11 cellular contexts compared by ENCODE assay signal in genomic region chr2:47057732-47058012, GRCh38.
DNase-seq lines count a peak whose midpoint lies in the region; ATAC-seq, FAIRE-seq and TF ChIP-seq lines count a peak whose summit lies in the region.
"Had no signal": no experiment of that assay in that cellular context is flagged by ENCODE, and none has a peak within 500 bp of the region (broad histone marks: within the 10 kb centered on the region; RNA-seq: fewer than 3 reads in every experiment).

No MANE protein-coding gene starts in this region.

- DNase-seq in BE2C, result no peak
- DNase-seq in H1 (ENCODE audit: low read depth in 1 of 2, low spot score in 2 of 2), result no peak
- no peak for DNase-seq in globus pallidus (ENCODE audit: low spot score)
- no peak for DNase-seq in DMS79 (lab: John Stamatoyannopoulos, UW)
- DNase-seq in NCI-H345 (lab: John Stamatoyannopoulos, UW), result no peak
- DNase-seq: mesendoderm, RPMI8226 had no signal

- no peak overlapping the region for H2AFZ ChIP-seq in H1 (ENCODE audit: low read length)
- H2AFZ ChIP-seq in parathyroid adenoma, result no peak overlapping the region

- no peak overlapping the region for H2BK120ac ChIP-seq in H1 (replicated peaks; ENCODE audit: low read depth, low read length)

- FAIRE-seq in H1 (lab: Jason Lieb, UNC), result no peak
- FAIRE-seq: endothelial cell of umbilical vein had no signal

- no peaks in the 10 kb centered on the region for H3K9me3 Mint-ChIP-seq in IgD-negative memory B cell

- H3K4me1 ChIP-seq in BE2C, result peaks cover 69% of the 10 kb centered on the region
- peaks cover 3 to 19% (median 9%) of the 10 kb centered on the region in 4 experiments for H3K4me1 ChIP-seq in H1 (replicated peaks in 1 of 4; ENCODE audit: control insufficient read depth in 3 of 4, insufficient read depth in 4 of 4, low read length in 3 of 4)
- peaks cover 4% of the 10 kb centered on the region for H3K4me1 ChIP-seq in parathyroid adenoma

- peaks cover 6% of the 10 kb centered on the region for H3K36me3 Mint-ChIP-seq in IgD-negative memory B cell

- no peaks in the 10 kb centered on the region for H3K23me2 ChIP-seq in H1 (ENCODE audit: low read depth, low read length)

- no peak overlapping the region for H3K14ac ChIP-seq in H1 (ENCODE audit: insufficient read length)

- H3K79me2 ChIP-seq in H1 (ENCODE audit: control insufficient read depth in 1 of 2, insufficient read depth in 2 of 2, low read length in 2 of 2) (no peaks in the 10 kb centered on the region), parathyroid adenoma (no peaks in the 10 kb centered on the region)

- H2AK5ac ChIP-seq in H1 (ENCODE audit: low read depth, low read length), result peak overlapping the region; percentile 58; the same call in 1 of the 2 replicates

- no peak for TF ChIP-seq POLR2A in H1 (IDR thresholded peaks at IDR 0.05; ENCODE audit: control extremely low read depth in 1 of 2, low read depth in 2 of 2, low read length in 2 of 2)

- 64% methylated on average over 1 of the region's 1 CpG; no CpG with 5 or more reads in 1 of the 2 experiments for WGBS in H1 (ENCODE audit: extremely low coverage in 1 of 2, insufficient coverage in 1 of 2, insufficient read length in 1 of 2, insufficient replicate concordance in 2 of 2, low coverage in 1 of 2, low lambda C conversion rate in 2 of 2, missing lambda C conversion rate in 1 of 2), 2 experiments

- CTCF ChIA-PET in H1 (lab: Charles Lee; ENCODE audit: partially characterized antibody), result interaction anchor here (0.8 to 1.9 kb wide), 6 partner anchors 8 to 266 kb away, joined by 3 to 6 read pairs (median 4); no protein-coding TSS in a partner anchor

- no peak overlapping the region for H4K5ac ChIP-seq in H1 (ENCODE audit: insufficient read length, low read depth, low read length)

- no peak for ATAC-seq in HG03432 (IDR thresholded peaks at IDR 0.05; ENCODE audit: unreplicated experiment)

- no peak overlapping the region for H3K56ac ChIP-seq in H1 (replicated peaks; ENCODE audit: insufficient read length, low read depth, low read length)

- H4K20me1 ChIP-seq in H1 (replicated peaks in 1 of 2; ENCODE audit: control insufficient read depth in 1 of 2, insufficient read depth in 2 of 2, low read length in 2 of 2), result no peaks in the 10 kb centered on the region

- no peak overlapping the region for H4K8ac ChIP-seq in H1 (ENCODE audit: extremely low read depth, insufficient read depth, low read length)

- H3K27me3 Mint-ChIP-seq in IgD-negative memory B cell, result no peaks in the 10 kb centered on the region

- no peak overlapping the region for H3K23ac ChIP-seq in H1 (ENCODE audit: insufficient read length)

- H3K9ac ChIP-seq in H1 (replicated peaks in 1 of 4; ENCODE audit: extremely low read depth in 1 of 4, low read depth in 3 of 4, low read length in 3 of 4) (0 out of 7 replicates have a peak overlapping the region, but pooled peaks of 1 of the 4 experiments have one; percentile 14), parathyroid adenoma (no peak overlapping the region)

- TF ChIP-seq EP300 in H1 (IDR thresholded peaks at IDR 0.05; ENCODE audit: borderline replicate concordance in 1 of 2, low read depth in 2 of 2, low read length in 2 of 2), result no peak

- H4K91ac ChIP-seq in H1 (replicated peaks; ENCODE audit: insufficient read length, low read length), result peak overlapping the region; percentile 20

- H3K36me3 ChIP-seq in BE2C (no peaks in the 10 kb centered on the region), H1 (ENCODE audit: control insufficient read depth in 2 of 4, insufficient read depth in 4 of 4, low read length in 3 of 4) (no peaks in the 10 kb centered on the region; a peak in 1 of 8 replicates), parathyroid adenoma (ENCODE audit: control insufficient read depth, insufficient read depth, low read length) (no peaks in the 10 kb centered on the region)

- peaks cover 27 to 39% (median 36%) of the 10 kb centered on the region in 3 donors for H3K4me1 Mint-ChIP-seq in IgD-negative memory B cell

- POLR2A ChIA-PET in H1 (lab: Charles Lee; ENCODE audit: partially characterized antibody), result interaction anchor here (1.4 kb wide), 1 partner anchor 12 kb away, joined by 4 read pairs; no protein-coding TSS in a partner anchor

- no peak overlapping the region for H2BK12ac ChIP-seq in H1 (ENCODE audit: low read depth, low read length)

- H2BK15ac ChIP-seq in H1 (ENCODE audit: low read length), result no peak overlapping the region

- no peak overlapping the region for H2BK20ac ChIP-seq in H1 (ENCODE audit: low read length)

- no peaks in the 10 kb centered on the region for H3K27me3 ChIP-seq in BE2C
- H3K27me3 ChIP-seq in H1 (replicated peaks in 1 of 4; ENCODE audit: control insufficient read depth in 3 of 4, extremely low read depth in 1 of 4, insufficient read depth in 3 of 4, low read length in 3 of 4), result no peaks in the 10 kb centered on the region
- H3K27me3 ChIP-seq in parathyroid adenoma (ENCODE audit: control insufficient read depth, insufficient read depth, low read length), result no peaks in the 10 kb centered on the region

- H3K9me3 ChIP-seq in BE2C, result no peaks in the 10 kb centered on the region
- H3K9me3 ChIP-seq in H1 (ENCODE audit: insufficient read depth in 2 of 2, low read depth in 1 of 2, low read length in 1 of 2), result no peaks in the 10 kb centered on the region
- no peaks in the 10 kb centered on the region for H3K9me3 ChIP-seq in parathyroid adenoma (ENCODE audit: control insufficient read depth, low read length)

- H3K27ac ChIP-seq in H1 (ENCODE audit: low read depth, low read length) (no peak overlapping the region), parathyroid adenoma (peak overlapping the region; percentile 47)

- H2BK5ac ChIP-seq in H1 (ENCODE audit: low read depth, low read length), result no peak overlapping the region

- peak overlapping the region; percentile 9 for H3K4ac ChIP-seq in H1 (replicated peaks; ENCODE audit: insufficient read length, low read depth, low read length)

- H3K27ac Mint-ChIP-seq in IgD-negative memory B cell, result peak overlapping the region; percentile 73 to 95 (median 93)

- TF ChIP-seq CTCF in BE2C (IDR thresholded peaks at IDR 0.05; ENCODE audit: low read depth, low read length) (0 out of 2 replicates have a peak, but pooled peaks have one; percentile 5), H1 (IDR thresholded peaks at IDR 0.05; ENCODE audit: control extremely low read depth in 1 of 3, insufficient read depth in 1 of 3, low read depth in 1 of 3, low read length in 3 of 3) (no peak), parathyroid adenoma (IDR thresholded peaks at IDR 0.05) (no peak)

- no peaks in the 10 kb centered on the region for H3K79me1 ChIP-seq in H1 (ENCODE audit: low read depth, low read length)

- peak overlapping the region; percentile 33 to 91 (median 66) for H3K4me3 Mint-ChIP-seq in IgD-negative memory B cell

- H3K4me2 ChIP-seq in H1 (ENCODE audit: insufficient read depth in 1 of 2, low read depth in 2 of 2, low read length in 2 of 2) (no peak overlapping the region), parathyroid adenoma (ENCODE audit: low read length) (no peak overlapping the region)

- no peak overlapping the region for H3K4me3 ChIP-seq in BE2C (ENCODE audit: low read depth, low read length)
- H3K4me3 ChIP-seq in H1 (ENCODE audit: extremely low read depth in 1 of 4, insufficient read depth in 2 of 4, low read depth in 3 of 4, low read length in 4 of 4), result no peak overlapping the region
- no peak overlapping the region for H3K4me3 ChIP-seq in parathyroid adenoma (ENCODE audit: low read depth, low read length)

- H3K18ac ChIP-seq in H1 (ENCODE audit: extremely low read depth, low read length), result no peak overlapping the region

- TF ChIP-seq RAD21 in H1 (IDR thresholded peaks at IDR 0.05 in 1 of 2, conservative IDR thresholded peaks at IDR 0.05 in 1 of 2; ENCODE audit: low read depth in 2 of 2, low read length in 2 of 2), result no peak

TF ChIP-seq in H1, 55 proteins besides CTCF, POLR2A, EP300 and RAD21 (continues in another document):
- TF ChIP-seq ATF3 (IDR thresholded peaks at IDR 0.05; ENCODE audit: insufficient read depth, low read depth, low read length), result no peak
- no peak for TF ChIP-seq TBP (IDR thresholded peaks at IDR 0.05; ENCODE audit: low read depth, low read length)
- TF ChIP-seq SRF (IDR thresholded peaks at IDR 0.05; ENCODE audit: low read depth, low read length), result no peak
- no peak for TF ChIP-seq EGR1 (IDR thresholded peaks at IDR 0.05; ENCODE audit: borderline replicate concordance, low read depth, low read length)
- TF ChIP-seq CREB1 (IDR thresholded peaks at IDR 0.05), result no peak
- no peak for TF ChIP-seq RNF2 (IDR thresholded peaks at IDR 0.05; ENCODE audit: borderline replicate concordance, low read depth, low read length, missing control alignments, poor library complexity, severe bottlenecking)
- no peak for TF ChIP-seq SIX5 (IDR thresholded peaks at IDR 0.05; ENCODE audit: low read depth, low read length)
- no peak for TF ChIP-seq RXRA (IDR thresholded peaks at IDR 0.05; ENCODE audit: insufficient read depth, low read depth, low read length)
- no peak for TF ChIP-seq MAFK (IDR thresholded peaks at IDR 0.05; ENCODE audit: low read depth, low read length)
- TF ChIP-seq USF2 (IDR thresholded peaks at IDR 0.05; ENCODE audit: low read length), result no peak
- TF ChIP-seq E2F6 (IDR thresholded peaks at IDR 0.05), result no peak
